24 cellular contexts compared by ENCODE assay signal in the genomic region with DNA sequence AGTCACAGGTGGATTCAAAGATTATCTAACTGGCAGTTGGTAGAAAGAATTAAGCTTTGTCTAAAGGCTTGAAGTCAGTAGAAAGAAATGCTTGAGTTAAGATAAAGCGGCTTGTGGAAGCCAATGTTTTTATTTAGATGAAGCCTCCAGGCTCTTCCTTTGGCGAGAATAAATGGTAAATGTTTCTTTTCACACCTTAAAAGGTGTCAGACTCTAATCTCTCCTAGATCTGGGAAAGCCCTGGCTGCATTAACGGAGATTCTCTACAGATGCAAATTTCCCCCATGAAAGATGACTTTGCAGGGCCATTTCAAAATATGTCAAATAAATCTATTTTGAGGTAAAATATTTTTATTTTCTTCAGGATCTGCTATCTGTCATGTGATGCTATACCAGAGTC.
"Had no signal": no experiment of that assay in that cellular context is flagged by ENCODE, and none has a peak within 500 bp of the region (broad histone marks: within the 10 kb centered on the region; RNA-seq: fewer than 3 reads in every experiment).

No MANE protein-coding gene starts in this region.

- H3K9me3 Mint-ChIP-seq: natural killer cell; stimulated activated naive CD8-positive, alpha-beta T cell treated with anti-CD3 and anti-CD28 coated beads, Interleukin-15, amount 100 ng/mL, for 72 hours had no signal

- H3K4me1 Mint-ChIP-seq: natural killer cell; stimulated activated naive CD8-positive, alpha-beta T cell treated with anti-CD3 and anti-CD28 coated beads, Interleukin-15, amount 100 ng/mL, for 72 hours had no signal

- DNase-seq: colonic mucosa; dermis blood vessel endothelial cell; effector memory CD4-positive, alpha-beta T cell; erythroblast; esophagus squamous epithelium; foreskin melanocyte; glutamatergic neuron; heart right ventricle; hippocampal formation; left ventricle myocardium superior; lower lobe of right lung; natural killer cell; right lobe of liver; small intestine; stimulated activated CD4-positive, alpha-beta T cell treated with anti-CD3 and anti-CD28 coated beads, Interleukin-15, amount 100 ng/mL, for 24 hours; stimulated activated CD4-positive, alpha-beta T cell treated with anti-CD3 and anti-CD28 coated beads, Interleukin-2, amount 100 ng/mL, for 48 hours; stimulated activated CD8-positive, alpha-beta memory T cell treated with anti-CD3 and anti-CD28 coated beads, Interleukin-4, amount 100 ng/mL, for 48 hours; stimulated activated naive CD4-positive, alpha-beta T cell; stimulated activated naive CD8-positive, alpha-beta T cell treated with anti-CD3 and anti-CD28 coated beads, Interleukin-15, amount 100 ng/mL, for 72 hours; transverse colon had no signal

- H3K36me3 Mint-ChIP-seq: natural killer cell had no signal

- H3K27me3 Mint-ChIP-seq: progenitor cell of endocrine pancreas; stimulated activated naive CD8-positive, alpha-beta T cell treated with anti-CD3 and anti-CD28 coated beads, Interleukin-15, amount 100 ng/mL, for 72 hours had no signal

- H3K9ac ChIP-seq: parathyroid adenoma had no signal

- H3K4me3 ChIP-seq: colonic mucosa, esophagus squamous epithelium, heart right ventricle, lower lobe of right lung, right lobe of liver, suprapubic skin, transverse colon had no signal

- H3K4me1 ChIP-seq: colonic mucosa, esophagus squamous epithelium, heart right ventricle, lower lobe of right lung, parathyroid adenoma, right lobe of liver, suprapubic skin, transverse colon had no signal

- H3K27ac Mint-ChIP-seq: natural killer cell, progenitor cell of endocrine pancreas had no signal

- H3K27ac ChIP-seq: colonic mucosa, esophagus squamous epithelium, heart right ventricle, lower lobe of right lung, neutrophil, parathyroid adenoma, right lobe of liver, suprapubic skin, transverse colon had no signal

- H3K36me3 ChIP-seq: colonic mucosa, esophagus squamous epithelium, heart right ventricle, lower lobe of right lung, neutrophil, right lobe of liver, suprapubic skin, transverse colon had no signal

- H3K27me3 ChIP-seq: colonic mucosa, esophagus squamous epithelium, right lobe of liver, suprapubic skin, transverse colon had no signal

- ATAC-seq: heart right ventricle; left ventricle myocardium superior; lower lobe of right lung; natural killer cell; right lobe of liver; stimulated activated naive CD8-positive, alpha-beta T cell treated with anti-CD3 and anti-CD28 coated beads, Interleukin-15, amount 100 ng/mL, for 72 hours had no signal

- H3K9me3 ChIP-seq: colonic mucosa, esophagus squamous epithelium, heart right ventricle, lower lobe of right lung, neutrophil, right lobe of liver, suprapubic skin, transverse colon had no signal

- H3K4me3 Mint-ChIP-seq: natural killer cell; stimulated activated naive CD8-positive, alpha-beta T cell treated with anti-CD3 and anti-CD28 coated beads, Interleukin-15, amount 100 ng/mL, for 72 hours had no signal
